ENCODE assay signal across 25 cellular contexts in the genomic region with DNA sequence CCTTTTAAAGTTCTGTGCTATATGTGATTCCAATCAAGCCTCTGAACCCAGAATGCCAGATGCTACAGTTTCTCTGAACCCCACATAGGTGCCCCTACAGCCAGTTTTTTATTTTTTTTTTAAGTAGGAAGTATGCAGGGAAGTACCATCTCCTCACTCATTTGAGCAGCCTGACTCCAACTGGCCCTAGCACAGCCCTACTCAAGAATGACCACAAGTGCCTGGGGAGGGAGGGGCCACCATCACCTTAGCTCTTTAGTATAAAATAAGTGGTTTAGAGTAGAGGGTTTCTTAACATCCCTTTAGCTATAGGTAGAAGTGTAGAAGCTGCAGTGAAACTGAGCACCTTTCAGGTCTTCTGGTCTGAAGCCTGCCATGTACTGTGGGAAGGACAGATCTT. TPM values are rescaled to one million over a fixed set of nuclear protein-coding genes. Genes with fewer than 3 reads are reported as not detected.
A peak's percentile ranks its signal among the peaks of the same experiment; 100 is the strongest.
DNase-seq lines count a peak whose midpoint lies in the region; ATAC-seq, FAIRE-seq and TF ChIP-seq lines count a peak whose summit lies in the region.
"Had no signal": no experiment of that assay in that cellular context is flagged by ENCODE, and none has a peak within 500 bp of the region (broad histone marks: within the 10 kb centered on the region; RNA-seq: fewer than 3 reads in every experiment).

No MANE protein-coding gene starts in this region.

- ATAC-seq in activated B cell treated with CpG ODN at 0.5 μM for 24 hours (ENCODE audit: low read depth) (peak; percentile 6), left lung (peak; percentile 51), upper lobe of right lung (peak; percentile 49)
- ATAC-seq: Panc1, psoas muscle had no signal

- POLR2A ChIA-PET in activated B cell treated with CpG ODN at 0.5 μM for 24 hours (lab: Charles Lee) = no interaction called here

- peaks cover 22% of the 10 kb centered on the region for H3K36me3 Mint-ChIP-seq in activated naive CD4-positive, alpha-beta T cell treated with anti-CD3 and anti-CD28 coated beads for 36 hours (ENCODE audit: low read depth)
- peaks cover 34% of the 10 kb centered on the region for H3K36me3 Mint-ChIP-seq in activated B cell treated with CpG ODN at 0.5 μM for 24 hours (ENCODE audit: low read depth)

- FAIRE-seq in kidney (lab: Jason Lieb, UNC) = no peak
- FAIRE-seq: colon had no signal

- H3K27ac Mint-ChIP-seq in activated naive CD4-positive, alpha-beta T cell treated with anti-CD3 and anti-CD28 coated beads for 36 hours = peak overlapping the region; percentile 69
- H3K27ac Mint-ChIP-seq in activated B cell treated with CpG ODN at 0.5 μM for 24 hours = no peak overlapping the region

- peaks cover 27 to 94% of the 10 kb centered on the region in 2 donors for H3K4me1 ChIP-seq in left lung
- peaks cover 63% of the 10 kb centered on the region for H3K4me1 ChIP-seq in upper lobe of right lung
- peaks cover 20 to 31% of the 10 kb centered on the region in 2 donors for H3K4me1 ChIP-seq in kidney (ENCODE audit: control insufficient read depth in 1 of 2, insufficient read depth in 1 of 2, low read depth in 1 of 2, low read length in 2 of 2)
- H3K4me1 ChIP-seq: breast epithelium had no signal

- H3K9ac ChIP-seq in kidney (ENCODE audit: low read length in 2 of 2) = no peak overlapping the region

- DNase-seq in activated naive CD4-positive, alpha-beta T cell treated with anti-CD3 and anti-CD28 coated beads for 36 hours = no peak
- DNase-seq in activated naive CD4-positive, alpha-beta T cell treated with anti-CD3 and anti-CD28 coated beads, Interleukin-2, amount 50 U/mL, for 16 hours = no peak
- DNase-seq in activated B cell treated with CpG ODN at 0.5 μM for 24 hours = no peak
- DNase-seq in left lung = no peak
- no peak for DNase-seq in upper lobe of right lung
- no peak for DNase-seq in kidney
- DNase-seq in NCI-H524 (lab: John Stamatoyannopoulos, UW) = no peak
- DNase-seq: ACHN; activated gamma-delta T cell treated with Interleukin-2 at 50 U/mL for 16 hours; amygdala; effector CD8-positive, alpha-beta T cell; head of caudate nucleus; NCI-H1092 treated with DMSO at 0.1 percent for 48 hours; NCI-H2029; NCI-H69; nucleus accumbens; psoas muscle; SIG-M5; stomach; T-helper 9 cell; tibial artery had no signal

- H3K27me3 Mint-ChIP-seq in activated naive CD4-positive, alpha-beta T cell treated with anti-CD3 and anti-CD28 coated beads for 36 hours (ENCODE audit: low read depth) = no peaks in the 10 kb centered on the region
- no peaks in the 10 kb centered on the region for H3K27me3 Mint-ChIP-seq in activated B cell treated with CpG ODN at 0.5 μM for 24 hours

- H3K27ac ChIP-seq in left lung (peak overlapping the region in 1 of 2 donors; percentile 28), upper lobe of right lung (no peak overlapping the region), kidney (ENCODE audit: low read depth in 2 of 2, low read length in 2 of 2) (no peak overlapping the region)
- H3K27ac ChIP-seq: psoas muscle, VCaP had no signal

- no peaks in the 10 kb centered on the region for H3K9me3 Mint-ChIP-seq in activated naive CD4-positive, alpha-beta T cell treated with anti-CD3 and anti-CD28 coated beads for 36 hours
- H3K9me3 Mint-ChIP-seq in activated B cell treated with CpG ODN at 0.5 μM for 24 hours = no peaks in the 10 kb centered on the region

- H3K4me3 Mint-ChIP-seq in activated naive CD4-positive, alpha-beta T cell treated with anti-CD3 and anti-CD28 coated beads for 36 hours = no peak overlapping the region
- no peak overlapping the region for H3K4me3 Mint-ChIP-seq in activated B cell treated with CpG ODN at 0.5 μM for 24 hours

- no peak for TF ChIP-seq CTCF in activated B cell treated with CpG ODN at 0.5 μM for 24 hours (IDR thresholded peaks at IDR 0.05)
- no peak for TF ChIP-seq CTCF in left lung (IDR thresholded peaks at IDR 0.05)
- no peak for TF ChIP-seq CTCF in upper lobe of right lung (IDR thresholded peaks at IDR 0.05)
- TF ChIP-seq CTCF in kidney (IDR thresholded peaks at IDR 0.05; ENCODE audit: borderline replicate concordance, extremely low read depth, insufficient read depth) = no peak

- H3K4me1 Mint-ChIP-seq in activated naive CD4-positive, alpha-beta T cell treated with anti-CD3 and anti-CD28 coated beads for 36 hours (ENCODE audit: low read depth) = peaks cover 89% of the 10 kb centered on the region
- peaks cover 90% of the 10 kb centered on the region for H3K4me1 Mint-ChIP-seq in activated B cell treated with CpG ODN at 0.5 μM for 24 hours

- H3K9me3 ChIP-seq in left lung (no peaks in the 10 kb centered on the region), upper lobe of right lung (no peaks in the 10 kb centered on the region), kidney (ENCODE audit: control insufficient read depth in 1 of 2, low read length in 2 of 2) (no peaks in the 10 kb centered on the region)
- H3K9me3 ChIP-seq: breast epithelium, psoas muscle, stomach, tibial artery had no signal

- no peaks in the 10 kb centered on the region for H3K27me3 ChIP-seq in left lung
- H3K27me3 ChIP-seq in upper lobe of right lung = no peaks in the 10 kb centered on the region
- H3K27me3 ChIP-seq: stomach, tibial artery had no signal

- CTCF ChIA-PET in activated naive CD4-positive, alpha-beta T cell treated with anti-CD3 and anti-CD28 coated beads for 36 hours (lab: Charles Lee) = interaction anchor here (1.9 kb wide), 1 partner anchor 12 kb away, joined by 5 read pairs; no protein-coding TSS in a partner anchor
- CTCF ChIA-PET in activated B cell treated with CpG ODN at 0.5 μM for 24 hours (lab: Charles Lee) = no interaction called here

- intact Hi-C loops in activated naive CD4-positive, alpha-beta T cell treated with anti-CD3 and anti-CD28 coated beads for 36 hours (cut with micrococcal nuclease) = no loop called here
- intact Hi-C loops in activated B cell treated with CpG ODN at 0.5 μM for 24 hours (cut with micrococcal nuclease) = loop anchor here (2.0 kb wide), 1 partner anchor 15 kb away; no protein-coding TSS in a partner anchor
- intact Hi-C loops in left lung (cut with DNase I) = no loop called here
- intact Hi-C loops in upper lobe of right lung (cut with DNase I) = no loop called here
- intact Hi-C loops in kidney (cut with DNase I) = no loop called here

- H3K4me3 ChIP-seq in left lung (no peak overlapping the region), upper lobe of right lung (no peak overlapping the region), kidney (ENCODE audit: low read length in 2 of 2) (no peak overlapping the region)
- H3K4me3 ChIP-seq: breast epithelium, psoas muscle, stomach, tibial artery had no signal

- H3K36me3 ChIP-seq in left lung (no peaks in the 10 kb centered on the region), upper lobe of right lung (no peaks in the 10 kb centered on the region), kidney (ENCODE audit: control insufficient read depth in 1 of 2, insufficient read depth in 2 of 2, low read length in 2 of 2) (no peaks in the 10 kb centered on the region)
- H3K36me3 ChIP-seq: breast epithelium, stomach, tibial artery had no signal

RNA-seq across cellular contexts. Expression of gene MSN, which starts 14.4 kb away (rescaled TPM):
- total RNA-seq in activated naive CD4-positive, alpha-beta T cell treated with anti-CD3 and anti-CD28 coated beads for 36 hours = 100 to 1,000 TPM; 482 to 507 TPM
- total RNA-seq in activated B cell treated with CpG ODN at 0.5 μM for 24 hours = 352 TPM in 2 replicates
- 100 to 1,000 TPM; 503 to 543 TPM for total RNA-seq in left lung
- 462 TPM for total RNA-seq in upper lobe of right lung
- total RNA-seq in kidney = 391 TPM
- 124 TPM for polyA plus RNA-seq in kidney (ENCODE audit: insufficient read depth, low read depth, low replicate concordance)
